ENCODE assay signal across 9 cellular contexts in the genomic region with DNA sequence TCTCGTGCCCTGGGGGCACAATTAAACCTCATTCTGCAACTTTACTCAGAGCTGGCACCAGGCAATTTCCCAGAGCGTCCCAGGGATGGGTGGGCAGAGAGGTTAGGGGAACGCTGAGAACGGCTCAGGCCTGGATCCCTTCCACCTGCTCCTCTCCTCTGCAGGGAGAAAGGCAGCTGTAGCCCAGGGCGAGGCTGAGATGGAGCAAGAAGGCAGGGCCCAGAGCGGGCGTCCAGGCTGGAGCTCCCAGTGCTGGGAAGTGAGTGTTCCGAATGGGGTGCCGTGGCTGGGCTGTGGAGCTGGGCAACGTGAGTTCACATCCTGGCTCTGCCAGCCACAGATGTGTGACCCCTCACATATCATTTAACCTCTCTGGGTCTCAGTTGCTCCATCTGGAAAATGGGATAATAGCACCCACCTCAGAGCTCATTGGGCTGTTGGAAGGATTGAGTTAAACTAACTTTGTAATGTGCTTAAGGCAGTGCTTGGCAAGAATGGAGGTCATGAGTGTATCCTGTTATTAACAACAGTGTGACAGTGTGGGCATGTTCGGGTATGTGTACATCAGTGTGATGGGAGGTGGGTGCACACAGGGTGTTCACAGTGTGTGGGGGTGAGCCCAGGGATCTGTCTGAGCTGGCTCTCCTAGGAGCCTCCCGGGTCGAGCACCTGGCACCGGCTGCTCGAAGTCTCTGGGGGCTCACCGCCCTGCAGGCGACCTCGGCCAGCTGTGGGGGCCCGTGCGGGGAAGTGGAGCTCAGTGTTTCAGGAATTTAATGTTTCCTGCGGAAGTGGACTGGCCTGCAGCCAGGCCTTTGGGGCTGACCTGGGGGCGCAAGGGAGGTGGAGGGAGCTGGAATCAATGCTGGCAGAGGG. TPM values are rescaled to one million over a fixed set of nuclear protein-coding genes. Genes with fewer than 3 reads are reported as not detected.
DNase-seq lines count a peak whose midpoint lies in the region; ATAC-seq and TF ChIP-seq lines count a peak whose summit lies in the region.
"Had no signal": no experiment of that assay in that cellular context is flagged by ENCODE, and none has a peak within 500 bp of the region (broad histone marks: within the 10 kb centered on the region; RNA-seq: fewer than 3 reads in every experiment).

No MANE protein-coding gene starts in this region.

- 63 to 66% methylated on average over 22 of the region's 22 CpGs for WGBS in GM23248 (ENCODE audit: low coverage in 1 of 2, low lambda C conversion rate in 2 of 2, missing lambda C conversion rate in 2 of 2), 2 experiments

- no peaks in the 10 kb centered on the region for H3K9me2 ChIP-seq in GM23248 (ENCODE audit: insufficient read depth)

- no peak for TF ChIP-seq CTCF in 22Rv1 (IDR thresholded peaks at IDR 0.05)

- H3K27ac ChIP-seq in 22Rv1 (0 out of 2 replicates have a peak overlapping the region, but pooled peaks have one; percentile 5), GM23248 (no peak overlapping the region)

- H3F3A ChIP-seq in GM23248 (ENCODE audit: insufficient read depth) = 0 out of 2 replicates have a peak, but pooled peaks cover 3% of the 10 kb centered on the region

- H3K4me3 ChIP-seq in GM23248 = no peak overlapping the region

- ATAC-seq in GM18861 (IDR thresholded peaks at IDR 0.05; ENCODE audit: unreplicated experiment) (no peak), GM19324 (IDR thresholded peaks at IDR 0.05; ENCODE audit: low FRiP score, unreplicated experiment) (no peak)

- no peaks in the 10 kb centered on the region for H3K79me2 ChIP-seq in GM23248 (ENCODE audit: insufficient read depth)

- no peak overlapping the region for H3K9ac ChIP-seq in GM23248

- no peaks in the 10 kb centered on the region for H4K20me1 ChIP-seq in GM23248 (ENCODE audit: insufficient read depth)

- DNase-seq in GM23248 = peak; percentile 33
- DNase-seq in amniotic epithelial cell (ENCODE audit: low read depth) = peak; percentile 21
- peak; percentile 62 to 68 for DNase-seq in lung microvascular endothelial cell (ENCODE audit: low read depth in 2 of 2)
- DNase-seq in NCI-H2029 (lab: John Stamatoyannopoulos, UW) = no peak
- DNase-seq in NCI-H128 (lab: John Stamatoyannopoulos, UW; ENCODE audit: unreplicated experiment) = no peak
- DNase-seq: NCI-H1694 had no signal

- no peaks in the 10 kb centered on the region for H3K36me3 ChIP-seq in GM23248 (ENCODE audit: low read depth)

- peaks cover 4% of the 10 kb centered on the region for H3K4me1 ChIP-seq in GM23248 (ENCODE audit: insufficient read depth)

- no peak overlapping the region for H3K4me2 ChIP-seq in GM23248 (ENCODE audit: unreplicated experiment)

- H2AFZ ChIP-seq in GM23248 = no peak overlapping the region

- in situ Hi-C loops in GM23248 (cut with MboI) = loop anchor here (10.0 kb wide), 1 partner anchor 143 kb away; no protein-coding TSS in a partner anchor

- H3K27me3 ChIP-seq in GM23248 (replicated peaks; ENCODE audit: insufficient read depth) = no peaks in the 10 kb centered on the region

- H3K9me3 ChIP-seq in GM23248 (ENCODE audit: low read depth) = no peaks in the 10 kb centered on the region

RNA-seq across cellular contexts. Expression of a gene that starts 15.6 kb away (rescaled TPM):
- 35.5 and 48.3 TPM in 2 replicates for total RNA-seq in GM23248 (2014; rRNA removed; shearing (Covaris generic))
- polyA plus RNA-seq in GM23248 (2016; fragmentation: Nextera tagmentation; extraction: Ambion mirVana) = 123 and 130 TPM in 2 replicates
- 46.2 and 51.6 TPM in 2 replicates for total RNA-seq in lung microvascular endothelial cell

RNA-seq across cellular contexts. Expression of a gene that starts 27.4 kb away (rescaled TPM):
- total RNA-seq in GM23248 (2014; rRNA removed; shearing (Covaris generic)) = 358 and 388 TPM in 2 replicates
- 397 and 417 TPM in 2 replicates for polyA plus RNA-seq in GM23248 (2016; fragmentation: Nextera tagmentation; extraction: Ambion mirVana)
- total RNA-seq in lung microvascular endothelial cell = 319 and 338 TPM in 2 replicates

RNA-seq across cellular contexts. Expression of a gene that starts 33.9 kb away (rescaled TPM):
- total RNA-seq in GM23248 (2014; rRNA removed; shearing (Covaris generic)) = 0.22 TPM in 1 of 2 replicates, not detected in the other
- polyA plus RNA-seq in GM23248 (2016; fragmentation: Nextera tagmentation; extraction: Ambion mirVana) = 0.09 TPM in 1 of 2 replicates, not detected in the other
- total RNA-seq in lung microvascular endothelial cell = not detected in 2 replicates

Comparison
In these comparisons a context has a peak if more than half of its experiments do, and no peak if none do; other contexts are left out.
1. DNase-seq: peak in GM23248 (single experiment), amniotic epithelial cell (single experiment) and lung microvascular endothelial cell (2 of 2); none in NCI-H2029 (single experiment) and NCI-H128 (single experiment).